In genomic region chr9:33318781-33319180, GRCh38 we compare ENCODE assay signal across 1 cellular context.
TF ChIP-seq lines count a peak whose summit lies in the region.

No MANE protein-coding gene starts in this region.

TF ChIP-seq in IMR-90, 13 proteins besides CTCF, POLR2A, EP300 and RAD21:
- TF ChIP-seq NFE2L2 (IDR thresholded peaks at IDR 0.05; ENCODE audit: low read depth, low read length) (no peak), MAFK (IDR thresholded peaks at IDR 0.05; ENCODE audit: low read depth, low read length) (no peak), BHLHE40 (IDR thresholded peaks at IDR 0.05; ENCODE audit: low read depth, low read length) (no peak), CHD1 (IDR thresholded peaks at IDR 0.05; ENCODE audit: low read depth, low read length) (no peak), MXI1 (IDR thresholded peaks at IDR 0.05; ENCODE audit: borderline replicate concordance, low read depth, low read length) (no peak), RFX5 (IDR thresholded peaks at IDR 0.05; ENCODE audit: low read depth, low read length) (no peak), CEBPB (IDR thresholded peaks at IDR 0.05; ENCODE audit: low read depth, low read length) (no peak), SMC3 (IDR thresholded peaks at IDR 0.05; ENCODE audit: low read depth, low read length) (no peak), FOS (IDR thresholded peaks at IDR 0.05; ENCODE audit: low read depth, low read length) (no peak), MAZ (IDR thresholded peaks at IDR 0.05; ENCODE audit: borderline replicate concordance, low read depth, low read length) (no peak), RCOR1 (IDR thresholded peaks at IDR 0.05; ENCODE audit: insufficient replicate concordance, low read length) (no peak)
- TF ChIP-seq, protein P1, sequence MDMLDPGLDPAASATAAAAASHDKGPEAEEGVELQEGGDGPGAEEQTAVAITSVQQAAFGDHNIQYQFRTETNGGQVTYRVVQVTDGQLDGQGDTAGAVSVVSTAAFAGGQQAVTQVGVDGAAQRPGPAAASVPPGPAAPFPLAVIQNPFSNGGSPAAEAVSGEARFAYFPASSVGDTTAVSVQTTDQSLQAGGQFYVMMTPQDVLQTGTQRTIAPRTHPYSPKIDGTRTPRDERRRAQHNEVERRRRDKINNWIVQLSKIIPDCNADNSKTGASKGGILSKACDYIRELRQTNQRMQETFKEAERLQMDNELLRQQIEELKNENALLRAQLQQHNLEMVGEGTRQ (IDR thresholded peaks at IDR 0.05; ENCODE audit: low read depth, low read length): no peak
- TF ChIP-seq, protein P2, sequence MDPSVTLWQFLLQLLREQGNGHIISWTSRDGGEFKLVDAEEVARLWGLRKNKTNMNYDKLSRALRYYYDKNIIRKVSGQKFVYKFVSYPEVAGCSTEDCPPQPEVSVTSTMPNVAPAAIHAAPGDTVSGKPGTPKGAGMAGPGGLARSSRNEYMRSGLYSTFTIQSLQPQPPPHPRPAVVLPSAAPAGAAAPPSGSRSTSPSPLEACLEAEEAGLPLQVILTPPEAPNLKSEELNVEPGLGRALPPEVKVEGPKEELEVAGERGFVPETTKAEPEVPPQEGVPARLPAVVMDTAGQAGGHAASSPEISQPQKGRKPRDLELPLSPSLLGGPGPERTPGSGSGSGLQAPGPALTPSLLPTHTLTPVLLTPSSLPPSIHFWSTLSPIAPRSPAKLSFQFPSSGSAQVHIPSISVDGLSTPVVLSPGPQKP (IDR thresholded peaks at IDR 0.05; ENCODE audit: borderline replicate concordance, low read depth, low read length): no peak
